Comparison of ENCODE assay signal across 10 cellular contexts in genomic region chr2:94870392-94871225, GRCh38. TPM values are rescaled to one million over a fixed set of nuclear protein-coding genes. Genes with fewer than 3 reads are reported as not detected.
DNase-seq lines count a peak whose midpoint lies in the region; ATAC-seq and TF ChIP-seq lines count a peak whose summit lies in the region.
"Had no signal": no experiment of that assay in that cellular context is flagged by ENCODE, and none has a peak within 500 bp of the region (broad histone marks: within the 10 kb centered on the region; RNA-seq: fewer than 3 reads in every experiment).

No MANE protein-coding gene starts in this region.

- H3K27ac ChIP-seq in foreskin keratinocyte = no peak overlapping the region
- H3K27ac ChIP-seq: thoracic aorta had no signal

- no peaks in the 10 kb centered on the region for H3K4me1 ChIP-seq in foreskin keratinocyte

- DNase-seq in 8988T (peak; percentile 59), GM03348 (ENCODE audit: low spot score) (peak; percentile 24), OCI-M1 (lab: John Stamatoyannopoulos, UW) (peak; percentile 24), foreskin keratinocyte (no peak), NCI-H1436 treated with DMSO at 0.1 percent for 48 hours (lab: John Stamatoyannopoulos, UW) (no peak), DMS79 treated with DMSO at 0.1 percent for 48 hours (lab: John Stamatoyannopoulos, UW) (no peak), COR-L47 (lab: John Stamatoyannopoulos, UW) (no peak)

- no peaks in the 10 kb centered on the region for H3K27me3 ChIP-seq in foreskin keratinocyte

- ATAC-seq in foreskin keratinocyte = peak; percentile 45
- ATAC-seq in HG03439 (IDR thresholded peaks at IDR 0.05; ENCODE audit: unreplicated experiment) = no peak

- TF ChIP-seq CTCF in foreskin keratinocyte (conservative IDR thresholded peaks at IDR 0.05) = peak; percentile 53

RNA-seq across cellular contexts. Expression of gene TEKT4, which starts 0.6 kb away (rescaled TPM):
- total RNA-seq in foreskin keratinocyte = not detected in 2 replicates
- not detected in 2 replicates for polyA plus RNA-seq in foreskin keratinocyte
- total RNA-seq: natural killer cell treated with Interleukin-12 subunit alpha and Interleukin-12 subunit beta and Interleukin-15 and Interleukin-18, amount 100 ng/mL, for 72 hours; thoracic aorta had no signal

Comparison
In these comparisons a context has a peak if more than half of its experiments do, and no peak if none do; other contexts are left out.
1. DNase-seq: peak in 8988T (single experiment), GM03348 (single experiment) and OCI-M1 (single experiment); none in foreskin keratinocyte (0 of 2), NCI-H1436 treated with DMSO at 0.1 percent for 48 hours (single experiment), DMS79 treated with DMSO at 0.1 percent for 48 hours (single experiment) and COR-L47 (single experiment).